Comparison of ENCODE assay signal across 14 cellular contexts in the genomic region with DNA sequence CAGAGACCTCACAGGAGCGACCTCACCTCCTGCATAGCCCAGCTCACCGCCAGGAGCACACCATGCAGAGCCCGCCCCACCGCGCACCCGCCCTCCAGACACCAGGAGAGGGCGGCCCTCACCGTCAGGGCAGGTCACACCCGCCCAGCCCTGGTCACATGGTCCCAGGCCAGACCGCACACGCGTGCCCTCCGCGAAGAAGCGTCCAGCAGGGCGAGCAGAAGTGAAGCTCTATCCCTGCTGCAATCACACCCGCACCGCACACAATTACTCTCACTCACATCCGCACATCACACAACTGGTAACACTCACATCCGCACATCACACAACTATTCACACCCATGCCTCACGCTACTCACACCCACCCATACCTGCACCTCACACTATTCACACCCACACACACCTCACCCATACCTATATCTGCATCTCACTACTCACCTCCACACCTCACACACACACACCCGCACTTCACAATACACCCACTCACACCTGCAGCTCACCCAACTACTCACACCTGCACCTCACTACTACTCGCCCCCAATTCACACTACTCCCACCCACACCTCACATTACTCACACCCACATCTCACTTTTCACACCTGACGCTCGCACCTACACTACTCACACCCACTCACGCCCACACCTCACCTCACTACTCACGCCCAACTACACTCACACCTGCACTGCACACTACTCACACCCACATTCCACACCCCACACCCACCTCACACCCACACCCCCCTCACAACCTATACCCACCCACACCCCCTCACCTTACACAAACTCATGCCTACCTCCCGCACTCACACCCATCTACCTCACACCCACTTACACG.
A peak's percentile ranks its signal among the peaks of the same experiment; 100 is the strongest.
DNase-seq lines count a peak whose midpoint lies in the region; ATAC-seq, FAIRE-seq and TF ChIP-seq lines count a peak whose summit lies in the region.
"Had no signal": no experiment of that assay in that cellular context is flagged by ENCODE, and none has a peak within 500 bp of the region (broad histone marks: within the 10 kb centered on the region; RNA-seq: fewer than 3 reads in every experiment).

No MANE protein-coding gene starts in this region.

- H3K9me3 Mint-ChIP-seq in natural killer cell: peaks cover 7 to 9% of the 10 kb centered on the region in 2 donors
- peaks cover 3% of the 10 kb centered on the region for H3K9me3 Mint-ChIP-seq in natural killer cell treated with Interleukin-12 subunit alpha and Interleukin-12 subunit beta and Interleukin-15 and Interleukin-18, amount 100 ng/mL, for 72 hours
- H3K9me3 Mint-ChIP-seq: CD8-positive, alpha-beta memory T cell; dendritic cell treated with granulocyte-macrophage colony-stimulating factor and Interleukin-4, amounts not matched to agents 40 ng/mL and 50 ng/mL, for 4 days had no signal

- H2AFZ ChIP-seq in GM12878 (ENCODE audit: control insufficient read depth, low read depth, low read length): no peak overlapping the region

- no peak for DNase-seq in natural killer cell
- no peak for DNase-seq in natural killer cell treated with Interleukin-12 subunit alpha and Interleukin-12 subunit beta and Interleukin-15 and Interleukin-18, amount 100 ng/mL, for 72 hours (ENCODE audit: low spot score)
- DNase-seq in GM12878 (ENCODE audit: low read depth, low spot score): no peak
- DNase-seq in mesendoderm: peak; percentile 29
- DNase-seq in uterus: peak; percentile 13 to 15
- DNase-seq in SJCRH30: no peak
- no peak for DNase-seq in GOT3 (lab: John Stamatoyannopoulos, UW)
- DNase-seq: amniotic stem cell, NCI-H1092, NCI-H345 had no signal

- in situ Hi-C loops in GM12878 (cut with MboI): no loop called here

- no peak overlapping the region for H2BK5ac ChIP-seq in mesendoderm (ENCODE audit: low read length)

- H3K4me1 Mint-ChIP-seq in natural killer cell: peaks cover 24 to 40% of the 10 kb centered on the region in 2 donors
- H3K4me1 Mint-ChIP-seq in natural killer cell treated with Interleukin-12 subunit alpha and Interleukin-12 subunit beta and Interleukin-15 and Interleukin-18, amount 100 ng/mL, for 72 hours (ENCODE audit: low read depth in 2 of 2): peaks cover 13 to 31% of the 10 kb centered on the region in 2 donors

- no peaks in the 10 kb centered on the region for H3K27me3 ChIP-seq in GM12878 (replicated peaks in 1 of 2; ENCODE audit: control insufficient read depth in 2 of 2, insufficient read depth in 2 of 2, low read length in 1 of 2)
- H3K27me3 ChIP-seq in mesendoderm (ENCODE audit: insufficient read depth, low read length, poor library complexity): no peaks in the 10 kb centered on the region
- H3K27me3 ChIP-seq in uterus: no peaks in the 10 kb centered on the region
- no peaks in the 10 kb centered on the region for H3K27me3 ChIP-seq in SJCRH30

- no peak overlapping the region for H3K23ac ChIP-seq in mesendoderm (ENCODE audit: low read length)

- no peak overlapping the region for H2AK5ac ChIP-seq in mesendoderm (ENCODE audit: low read length)

- no peak overlapping the region for H3K4ac ChIP-seq in mesendoderm (ENCODE audit: low read depth, low read length)

- no peak overlapping the region for H2BK120ac ChIP-seq in mesendoderm (ENCODE audit: low read depth, low read length)

- H3K79me2 ChIP-seq in GM12878 (ENCODE audit: control insufficient read depth, insufficient read depth, low read length) (no peaks in the 10 kb centered on the region), mesendoderm (ENCODE audit: control insufficient read depth, insufficient read depth, low read length) (no peaks in the 10 kb centered on the region)

- ATAC-seq in natural killer cell (peak in 2 of 3 donors; percentile 18 to 45), GM12878 (no peak), HG03175 (IDR thresholded peaks at IDR 0.05; ENCODE audit: unreplicated experiment) (no peak)
- no peak for ATAC-seq in natural killer cell treated with Interleukin-12 subunit alpha and Interleukin-12 subunit beta and Interleukin-15 and Interleukin-18, amount 100 ng/mL, for 72 hours
- ATAC-seq: T-helper 17 cell had no signal

- H3K56ac ChIP-seq in mesendoderm (ENCODE audit: low read length): no peak overlapping the region

- TF ChIP-seq RAD21 in GM12878 (IDR thresholded peaks at IDR 0.05; ENCODE audit: insufficient read depth, low read depth, low read length): no peak

- SMC1A ChIA-PET in GM12878 (lab: Charles Lee; ENCODE audit: uncharacterized antibody, unreplicated experiment): no interaction called here

- intact Hi-C loops in natural killer cell (cut with micrococcal nuclease) (no loop called here), GM12878 (cut with micrococcal nuclease; ENCODE audit: unreplicated experiment) (no loop called here), uterus (cut with DNase I; ENCODE audit: low total_unique reads) (no loop called here)

- WGBS in GM12878 (ENCODE audit: insufficient coverage, insufficient replicate concordance, low lambda C conversion rate, missing lambda C conversion rate): 92% methylated on average over 21 of the region's 29 CpGs
- WGBS in mesendoderm (ENCODE audit: extremely low coverage, insufficient coverage, low lambda C conversion rate): 100% methylated on average over 10 of the region's 29 CpGs

- H3K36me3 ChIP-seq in GM12878 (ENCODE audit: control insufficient read depth in 2 of 2, insufficient read depth in 2 of 2, low read length in 1 of 2): peaks cover 0 to 2% of the 10 kb centered on the region in 2 experiments; a peak in 2 of 4 replicates
- no peaks in the 10 kb centered on the region for H3K36me3 ChIP-seq in mesendoderm (ENCODE audit: control insufficient read depth, insufficient read depth, low read length)
- H3K36me3 ChIP-seq in uterus: no peaks in the 10 kb centered on the region
- H3K36me3 ChIP-seq in SJCRH30: no peaks in the 10 kb centered on the region

- FAIRE-seq in GM12878 (lab: Jason Lieb, UNC): no peak

- no peak overlapping the region for H3K4me2 ChIP-seq in GM12878 (ENCODE audit: control insufficient read depth, insufficient read depth)
- no peak overlapping the region for H3K4me2 ChIP-seq in mesendoderm (ENCODE audit: low read length)

- TF ChIP-seq EP300 in GM12878 (IDR thresholded peaks at IDR 0.05; ENCODE audit: borderline replicate concordance in 1 of 2, control insufficient read depth in 1 of 2, low read depth in 2 of 2, low read length in 2 of 2): no peak

- no peak overlapping the region for H4K5ac ChIP-seq in mesendoderm (ENCODE audit: low read length)

- H3K18ac ChIP-seq in mesendoderm (ENCODE audit: low read length): no peak overlapping the region

- no peak overlapping the region for H3K27ac ChIP-seq in GM12878 (ENCODE audit: control insufficient read depth, insufficient read depth)
- H3K27ac ChIP-seq in mesendoderm (ENCODE audit: low read depth, low read length): no peak overlapping the region
- H3K27ac ChIP-seq in uterus: no peak overlapping the region
- no peak overlapping the region for H3K27ac ChIP-seq in SJCRH30

- TF ChIP-seq CTCF in natural killer cell (IDR thresholded peaks at IDR 0.05): no peak
- TF ChIP-seq CTCF in GM12878 (IDR thresholded peaks at IDR 0.05 in 2 of 3, conservative IDR thresholded peaks at IDR 0.05 in 1 of 3; ENCODE audit: control insufficient read depth in 2 of 3, extremely low read depth in 1 of 3, insufficient read depth in 1 of 3, low read depth in 3 of 3, low read length in 3 of 3): no peak
- TF ChIP-seq CTCF in uterus (IDR thresholded peaks at IDR 0.05): no peak

- no peak overlapping the region for H2BK15ac ChIP-seq in mesendoderm (replicated peaks; ENCODE audit: low read depth)

- no peaks in the 10 kb centered on the region for H3K27me3 Mint-ChIP-seq in natural killer cell (ENCODE audit: low read depth in 2 of 2)
- H3K27me3 Mint-ChIP-seq in natural killer cell treated with Interleukin-12 subunit alpha and Interleukin-12 subunit beta and Interleukin-15 and Interleukin-18, amount 100 ng/mL, for 72 hours: no peaks in the 10 kb centered on the region
- H3K27me3 Mint-ChIP-seq: CD8-positive, alpha-beta memory T cell; dendritic cell treated with granulocyte-macrophage colony-stimulating factor and Interleukin-4, amounts not matched to agents 40 ng/mL and 50 ng/mL, for 4 days; T-helper 17 cell had no signal

- H4K8ac ChIP-seq in mesendoderm (ENCODE audit: low read depth, low read length): no peak overlapping the region

- H3K9me3 ChIP-seq in GM12878 (replicated peaks; ENCODE audit: control insufficient read depth, insufficient read depth, low read length) (no peaks in the 10 kb centered on the region; the same call in 2 of the 3 replicates), uterus (no peaks in the 10 kb centered on the region), SJCRH30 (replicated peaks) (no peaks in the 10 kb centered on the region)

- no peaks in the 10 kb centered on the region for H3K79me1 ChIP-seq in mesendoderm (ENCODE audit: low read length)

- H3K9ac ChIP-seq in GM12878 (ENCODE audit: control insufficient read depth, insufficient read depth, low read length) (no peak overlapping the region), mesendoderm (ENCODE audit: low read length) (no peak overlapping the region)

- no peak overlapping the region for H3K4me3 ChIP-seq in GM12878
- no peak overlapping the region for H3K4me3 ChIP-seq in mesendoderm (ENCODE audit: low read length)
- H3K4me3 ChIP-seq in uterus: no peak overlapping the region
- no peak overlapping the region for H3K4me3 ChIP-seq in SJCRH30

- peaks cover 7% of the 10 kb centered on the region for H3K36me3 Mint-ChIP-seq in natural killer cell
- no peaks in the 10 kb centered on the region for H3K36me3 Mint-ChIP-seq in natural killer cell treated with Interleukin-12 subunit alpha and Interleukin-12 subunit beta and Interleukin-15 and Interleukin-18, amount 100 ng/mL, for 72 hours

- no peaks in the 10 kb centered on the region for H4K20me1 ChIP-seq in GM12878 (ENCODE audit: control insufficient read depth, insufficient read depth)

- no peaks in the 10 kb centered on the region for H3K4me1 ChIP-seq in GM12878 (ENCODE audit: control insufficient read depth, insufficient read depth, low read length)
- H3K4me1 ChIP-seq in mesendoderm (ENCODE audit: control insufficient read depth, low read depth, low read length): no peaks in the 10 kb centered on the region
- no peaks in the 10 kb centered on the region for H3K4me1 ChIP-seq in uterus
- H3K4me1 ChIP-seq in SJCRH30: no peaks in the 10 kb centered on the region

- POLR2A ChIA-PET in GM12878 (lab: Charles Lee): no interaction called here

- H3K27ac Mint-ChIP-seq in natural killer cell: peak overlapping the region; percentile 5 to 80
- H3K27ac Mint-ChIP-seq in natural killer cell treated with Interleukin-12 subunit alpha and Interleukin-12 subunit beta and Interleukin-15 and Interleukin-18, amount 100 ng/mL, for 72 hours: no peak overlapping the region
- H3K27ac Mint-ChIP-seq: dendritic cell treated with granulocyte-macrophage colony-stimulating factor and Interleukin-4, amounts not matched to agents 40 ng/mL and 50 ng/mL, for 4 days; T-helper 17 cell had no signal

- RAD21 ChIA-PET in GM12878 (lab: Charles Lee; ENCODE audit: unreplicated experiment): no interaction called here

- H3K4me3 Mint-ChIP-seq in natural killer cell: no peak overlapping the region
- H3K4me3 Mint-ChIP-seq in natural killer cell treated with Interleukin-12 subunit alpha and Interleukin-12 subunit beta and Interleukin-15 and Interleukin-18, amount 100 ng/mL, for 72 hours: no peak overlapping the region
- H3K4me3 Mint-ChIP-seq: dendritic cell treated with granulocyte-macrophage colony-stimulating factor and Interleukin-4, amounts not matched to agents 40 ng/mL and 50 ng/mL, for 4 days; T-helper 17 cell had no signal

- CTCF ChIA-PET in GM12878 (lab: Yijun Ruan, JAX): no interaction called here

- BruUV-seq in GM12878 (replicated peaks; lab: Mats Ljungman, UMichigan): no TSS peak

- TF ChIP-seq POLR2A in GM12878 (IDR thresholded peaks at IDR 0.05; ENCODE audit: low read depth, low read length): no peak
- no peak for TF ChIP-seq POLR2A in uterus (IDR thresholded peaks at IDR 0.05)

Comparison
In these comparisons a context has a peak if more than half of its experiments do, and no peak if none do; other contexts are left out.
1. ATAC-seq: peak in natural killer cell (2 of 3); none in natural killer cell treated with Interleukin-12 subunit alpha and Interleukin-12 subunit beta and Interleukin-15 and Interleukin-18, amount 100 ng/mL, for 72 hours (0 of 2), GM12878 (single experiment) and HG03175 (single experiment).
2. H3K27ac Mint-ChIP-seq: peak in natural killer cell (2 of 2); none in natural killer cell treated with Interleukin-12 subunit alpha and Interleukin-12 subunit beta and Interleukin-15 and Interleukin-18, amount 100 ng/mL, for 72 hours (0 of 2).
3. DNase-seq: peak in mesendoderm (single experiment) and uterus (2 of 2); none in natural killer cell (single experiment), natural killer cell treated with Interleukin-12 subunit alpha and Interleukin-12 subunit beta and Interleukin-15 and Interleukin-18, amount 100 ng/mL, for 72 hours (single experiment), GM12878 (single experiment), SJCRH30 (0 of 2) and GOT3 (single experiment).